Comparison of ENCODE assay signal across 10 cellular contexts in genomic region chr16:52861614-52862022, GRCh38.
A peak's percentile ranks its signal among the peaks of the same experiment; 100 is the strongest.
DNase-seq lines count a peak whose midpoint lies in the region; ATAC-seq and TF ChIP-seq lines count a peak whose summit lies in the region.
"Had no signal": no experiment of that assay in that cellular context is flagged by ENCODE, and none has a peak within 500 bp of the region (broad histone marks: within the 10 kb centered on the region; RNA-seq: fewer than 3 reads in every experiment).

No MANE protein-coding gene starts in this region.

- POLR2A ChIA-PET in Caco-2 (lab: Charles Lee), result no interaction called here
- POLR2A ChIA-PET in WTC11 (lab: Charles Lee), result no interaction called here

- DNase-seq in Caco-2 (peak in 1 of 2 experiments; percentile 40), NCI-H187 (lab: John Stamatoyannopoulos, UW) (peak; percentile 4 to 28), WTC11 (ENCODE audit: low spot score) (peak; percentile 17), right lobe of liver (no peak), NCI-H226 (no peak)
- DNase-seq in activated naive CD4-positive, alpha-beta T cell treated with anti-CD3 and anti-CD28 coated beads, Interleukin-2, amount 10 ng/mL, durations not matched to agents 7 days and 5 days, result no peak
- DNase-seq: amniotic stem cell, left ventricle myocardium superior had no signal

- CTCF ChIA-PET in Caco-2 (lab: Charles Lee) (interaction anchor here (1.1 to 3.9 kb wide), 4 partner anchors 153 to 792 kb away, joined by 3 to 25 read pairs (median 5); no protein-coding TSS in a partner anchor), WTC11 (lab: Charles Lee) (interaction anchor here (0.7 to 3.5 kb wide), 12 partner anchors 40 to 792 kb away, joined by 3 to 26 read pairs (median 4); no protein-coding TSS in a partner anchor)
- CTCF ChIA-PET in activated naive CD4-positive, alpha-beta T cell treated with anti-CD3 and anti-CD28 coated beads, Interleukin-2, amount 10 ng/mL, durations not matched to agents 7 days and 5 days (lab: Charles Lee), result no interaction called here

- WGBS in right lobe of liver (ENCODE audit: insufficient coverage, low coverage, low lambda C conversion rate, missing lambda C conversion rate), result 31% methylated on average over 6 of the region's 7 CpGs

- TF ChIP-seq CTCF in Caco-2 (IDR thresholded peaks at IDR 0.05; ENCODE audit: insufficient read depth in 1 of 2, low read depth in 1 of 2, low read length in 1 of 2, severe bottlenecking in 1 of 2, unreplicated experiment in 1 of 2) (peak; percentile 50 to 70), WTC11 (IDR thresholded peaks at IDR 0.05) (0 out of 2 replicates have a peak, but pooled peaks have one; percentile 34), right lobe of liver (IDR thresholded peaks at IDR 0.05) (peak; percentile 47 to 69 (median 51))

- H3K4me3 ChIP-seq in Caco-2 (ENCODE audit: low read depth, low read length) (no peak overlapping the region), right lobe of liver (no peak overlapping the region)

- no peaks in the 10 kb centered on the region for H3K4me1 Mint-ChIP-seq in Caco-2 (ENCODE audit: low read depth, unreplicated experiment)
- H3K4me1 Mint-ChIP-seq in WTC11, result peaks cover 14% of the 10 kb centered on the region
- H3K4me1 Mint-ChIP-seq in activated naive CD4-positive, alpha-beta T cell treated with anti-CD3 and anti-CD28 coated beads, Interleukin-2, amount 10 ng/mL, durations not matched to agents 7 days and 5 days, result no peaks in the 10 kb centered on the region

- H3K36me3 Mint-ChIP-seq in Caco-2 (ENCODE audit: insufficient read depth, unreplicated experiment), result no peaks in the 10 kb centered on the region
- H3K36me3 Mint-ChIP-seq in WTC11, result no peaks in the 10 kb centered on the region
- no peaks in the 10 kb centered on the region for H3K36me3 Mint-ChIP-seq in activated naive CD4-positive, alpha-beta T cell treated with anti-CD3 and anti-CD28 coated beads, Interleukin-2, amount 10 ng/mL, durations not matched to agents 7 days and 5 days

- TF ChIP-seq POLR2A in right lobe of liver (IDR thresholded peaks at IDR 0.05), result no peak

- H3K4me1 ChIP-seq in Caco-2, result no peaks in the 10 kb centered on the region
- peaks cover 0 to 5% (median 0%) of the 10 kb centered on the region in 4 donors for H3K4me1 ChIP-seq in right lobe of liver

- H3K9me3 Mint-ChIP-seq in Caco-2 (ENCODE audit: unreplicated experiment) (no peaks in the 10 kb centered on the region), WTC11 (no peaks in the 10 kb centered on the region)
- H3K9me3 Mint-ChIP-seq in activated naive CD4-positive, alpha-beta T cell treated with anti-CD3 and anti-CD28 coated beads, Interleukin-2, amount 10 ng/mL, durations not matched to agents 7 days and 5 days, result no peaks in the 10 kb centered on the region

- no peaks in the 10 kb centered on the region for H3K9me3 ChIP-seq in Caco-2
- no peaks in the 10 kb centered on the region for H3K9me3 ChIP-seq in right lobe of liver

- H3K27ac ChIP-seq in right lobe of liver, result no peak overlapping the region

- H3K36me3 ChIP-seq in Caco-2 (ENCODE audit: control insufficient read depth, insufficient read depth, low read length), result no peaks in the 10 kb centered on the region
- no peaks in the 10 kb centered on the region for H3K36me3 ChIP-seq in right lobe of liver

- intact Hi-C loops in Caco-2 (cut with micrococcal nuclease; ENCODE audit: unreplicated experiment), result loop anchor here (1.0 kb wide), 5 partner anchors 161 to 793 kb away; no protein-coding TSS in a partner anchor
- intact Hi-C loops in right lobe of liver (cut with DNase I), result no loop called here

- H3K27me3 Mint-ChIP-seq in Caco-2 (ENCODE audit: insufficient read depth, unreplicated experiment) (peaks cover 13% of the 10 kb centered on the region), WTC11 (ENCODE audit: low read depth) (no peaks in the 10 kb centered on the region; the same call in 1 of the 2 replicates)
- no peaks in the 10 kb centered on the region for H3K27me3 Mint-ChIP-seq in activated naive CD4-positive, alpha-beta T cell treated with anti-CD3 and anti-CD28 coated beads, Interleukin-2, amount 10 ng/mL, durations not matched to agents 7 days and 5 days

- H3K27me3 ChIP-seq in Caco-2 (replicated peaks; ENCODE audit: control insufficient read depth, insufficient read depth, low read length), result no peaks in the 10 kb centered on the region
- H3K27me3 ChIP-seq in right lobe of liver, result no peaks in the 10 kb centered on the region

- ATAC-seq in WTC11 (no peak; the same call in 1 of the 2 replicates), right lobe of liver (peak; percentile 71 to 91 (median 81)), HG02610 (IDR thresholded peaks at IDR 0.05; ENCODE audit: unreplicated experiment) (no peak), GM18858 (IDR thresholded peaks at IDR 0.05; ENCODE audit: unreplicated experiment) (no peak)
- ATAC-seq: left ventricle myocardium superior had no signal

- no peak overlapping the region for H3K4me3 Mint-ChIP-seq in Caco-2 (ENCODE audit: unreplicated experiment)
- no peak overlapping the region for H3K4me3 Mint-ChIP-seq in WTC11
- no peak overlapping the region for H3K4me3 Mint-ChIP-seq in activated naive CD4-positive, alpha-beta T cell treated with anti-CD3 and anti-CD28 coated beads, Interleukin-2, amount 10 ng/mL, durations not matched to agents 7 days and 5 days

- no peak overlapping the region for H3K27ac Mint-ChIP-seq in Caco-2 (ENCODE audit: unreplicated experiment)
- H3K27ac Mint-ChIP-seq in WTC11, result no peak overlapping the region
- H3K27ac Mint-ChIP-seq in activated naive CD4-positive, alpha-beta T cell treated with anti-CD3 and anti-CD28 coated beads, Interleukin-2, amount 10 ng/mL, durations not matched to agents 7 days and 5 days, result no peak overlapping the region

- no TSS peak for BruUV-seq in Caco-2 (replicated peaks; lab: Mats Ljungman, UMichigan)

TF ChIP-seq in WTC11, 78 proteins besides CTCF, POLR2A, EP300 and RAD21:
- TF ChIP-seq CBFB (CRISPR knock-in tag; IDR thresholded peaks at IDR 0.05; ENCODE audit: low read depth) (no peak), ATF3 (CRISPR knock-in tag; conservative IDR thresholded peaks at IDR 0.05) (no peak), ERG (CRISPR knock-in tag; IDR thresholded peaks at IDR 0.05) (no peak), ZMAT4 (CRISPR knock-in tag; IDR thresholded peaks at IDR 0.05) (no peak)

Comparison
In these comparisons a context has a peak if more than half of its experiments do, and no peak if none do; other contexts are left out.
1. DNase-seq: peak in NCI-H187 (2 of 2) and WTC11 (single experiment); none in right lobe of liver (0 of 3), activated naive CD4-positive, alpha-beta T cell treated with anti-CD3 and anti-CD28 coated beads, Interleukin-2, amount 10 ng/mL, durations not matched to agents 7 days and 5 days (single experiment) and NCI-H226 (single experiment).
2. ATAC-seq: peak in right lobe of liver (4 of 4); none in WTC11 (single experiment), HG02610 (single experiment) and GM18858 (single experiment).
3. Peak in every context shown above with its lines, with median percentiles within 50 percentile points of each other: CTCF ChIP-seq.